ENCODE assay signal across 28 cellular contexts in the genomic region with DNA sequence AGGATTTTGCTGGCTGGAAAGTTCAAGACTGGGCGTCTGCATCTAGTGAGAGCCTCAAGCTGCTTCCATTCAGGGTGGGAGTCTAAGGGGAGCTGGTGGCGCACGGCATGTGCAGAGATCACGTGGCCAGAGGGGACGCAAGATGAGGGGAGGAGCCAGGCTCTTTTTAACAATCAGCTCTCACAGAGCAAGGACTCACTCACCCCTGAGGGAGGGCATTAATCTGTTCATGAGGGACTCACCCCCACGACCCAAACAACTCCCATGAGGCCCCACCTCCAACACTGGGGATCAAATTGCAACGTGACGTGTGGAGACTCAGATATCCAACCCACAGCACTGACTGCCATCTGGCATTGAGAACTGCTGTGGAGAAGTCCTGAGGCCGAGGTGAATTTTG. TPM values are rescaled to one million over a fixed set of nuclear protein-coding genes. Genes with fewer than 3 reads are reported as not detected.
DNase-seq lines count a peak whose midpoint lies in the region; ATAC-seq and TF ChIP-seq lines count a peak whose summit lies in the region.
"Had no signal": no experiment of that assay in that cellular context is flagged by ENCODE, and none has a peak within 500 bp of the region (broad histone marks: within the 10 kb centered on the region; RNA-seq: fewer than 3 reads in every experiment).

No MANE protein-coding gene starts in this region.

- DNase-seq in EH (ENCODE audit: low read depth) (peak; percentile 19), NCI-H2107 (lab: John Stamatoyannopoulos, UW) (peak; percentile 52), WERI-Rb-1 (peak; percentile 51), neural crest cell (ENCODE audit: low read depth, low spot score) (no peak), nucleus accumbens (lab: John Stamatoyannopoulos, UW) (no peak), G401 (ENCODE audit: low spot score) (no peak)
- DNase-seq: activated CD4-positive, alpha-beta T cell treated with anti-CD3 and anti-CD28 coated beads, Interleukin-2, amount 50 U/mL, for 4 hours; activated CD8-positive, alpha-beta memory T cell treated with anti-CD3 and anti-CD28 coated beads, Interleukin-2, amount 50 U/mL, for 48 hours; activated naive CD8-positive, alpha-beta T cell treated with anti-CD3 and anti-CD28 coated beads for 36 hours; CD8-positive, alpha-beta memory T cell; dorsolateral prefrontal cortex; glutamatergic neuron; H7; mammary epithelial cell; NCI-H2081 treated with DMSO at 0.1 percent for 48 hours; trophoblast cell had no signal

- no peaks in the 10 kb centered on the region for H3K9me3 ChIP-seq in WERI-Rb-1 (ENCODE audit: severe bottlenecking)
- H3K9me3 ChIP-seq: psoas muscle had no signal

- peaks cover 37% of the 10 kb centered on the region for H3K27me3 ChIP-seq in WERI-Rb-1 (ENCODE audit: insufficient read depth, low read depth, severe bottlenecking)

- peak overlapping the region; percentile 19 for H3K27ac Mint-ChIP-seq in neural crest cell (ENCODE audit: unreplicated experiment)
- H3K27ac Mint-ChIP-seq: activated naive CD8-positive, alpha-beta T cell treated with anti-CD3 and anti-CD28 coated beads for 36 hours; CD8-positive, alpha-beta memory T cell; neural progenitor cell had no signal

- peaks cover 7% of the 10 kb centered on the region for H3K27me3 Mint-ChIP-seq in neural crest cell (ENCODE audit: low read depth)
- H3K27me3 Mint-ChIP-seq: activated naive CD8-positive, alpha-beta T cell treated with anti-CD3 and anti-CD28 coated beads for 36 hours had no signal

- H3K4me3 ChIP-seq in WERI-Rb-1 (ENCODE audit: low read depth, low read length): no peak overlapping the region
- H3K4me3 ChIP-seq: dorsolateral prefrontal cortex, neural progenitor cell, psoas muscle had no signal

- no peak for TF ChIP-seq CTCF in WERI-Rb-1 (IDR thresholded peaks at IDR 0.05; ENCODE audit: low read depth, low read length)
- no peak for TF ChIP-seq CTCF in neural crest cell (conservative IDR thresholded peaks at IDR 0.05)

- no peaks in the 10 kb centered on the region for H3K9me3 Mint-ChIP-seq in neural crest cell
- H3K9me3 Mint-ChIP-seq: activated naive CD8-positive, alpha-beta T cell treated with anti-CD3 and anti-CD28 coated beads for 36 hours; CD8-positive, alpha-beta memory T cell; central memory CD8-positive, alpha-beta T cell; IgD-negative memory B cell had no signal

- no peaks in the 10 kb centered on the region for H3K36me3 Mint-ChIP-seq in neural crest cell (ENCODE audit: low read depth)
- H3K36me3 Mint-ChIP-seq: activated naive CD8-positive, alpha-beta T cell treated with anti-CD3 and anti-CD28 coated beads for 36 hours; neural progenitor cell had no signal

- H3K27ac ChIP-seq in WERI-Rb-1: no peak overlapping the region
- H3K27ac ChIP-seq: dorsolateral prefrontal cortex, neural progenitor cell, psoas muscle, RWPE1, VCaP had no signal

- H3K4me1 Mint-ChIP-seq in neural crest cell: peaks cover 5% of the 10 kb centered on the region

- H3K36me3 ChIP-seq in WERI-Rb-1: no peaks in the 10 kb centered on the region
- H3K36me3 ChIP-seq: neural progenitor cell had no signal

- in situ Hi-C loops in G401 (cut with HindIII; ENCODE audit: low sequenced_read_pairs): no loop called here

- H3K4me3 Mint-ChIP-seq in neural crest cell: no peak overlapping the region
- H3K4me3 Mint-ChIP-seq: activated naive CD8-positive, alpha-beta T cell treated with anti-CD3 and anti-CD28 coated beads for 36 hours; CD8-positive, alpha-beta memory T cell; central memory CD8-positive, alpha-beta T cell; IgD-negative memory B cell; neural progenitor cell had no signal

- no peak for ATAC-seq in HG02678 (IDR thresholded peaks at IDR 0.05; ENCODE audit: unreplicated experiment)
- ATAC-seq: SK-N-SH treated with all-trans-retinoic acid at 6 μM for 48 hours had no signal

RNA-seq across cellular contexts. Expression of a gene that starts 5.5 kb away (rescaled TPM):
- 0.23 and 0.39 TPM in 2 replicates for total RNA-seq in neural crest cell
- total RNA-seq in G401 (2014; rRNA removed; shearing (Covaris generic)): not detected in 2 replicates
- total RNA-seq: H7, MCF 10A had no signal

RNA-seq across cellular contexts. Expression of a gene that starts 15.6 kb away (rescaled TPM):
- not detected in 2 replicates for total RNA-seq in neural crest cell
- not detected in 2 replicates for total RNA-seq in G401 (2014; rRNA removed; shearing (Covaris generic))
- total RNA-seq: activated naive CD8-positive, alpha-beta T cell treated with anti-CD3 and anti-CD28 coated beads for 36 hours; CD8-positive, alpha-beta memory T cell; endothelial cell of umbilical vein; H7; kidney epithelial cell; MCF 10A; psoas muscle; T-helper 2 cell treated with Interferon-gamma antibody and Interleukin-4, amounts not matched to agents 100 ng/mL and 5 ng/mL, for 36 hours had no signal

RNA-seq across cellular contexts. Expression of a gene that starts 29.1 kb away (rescaled TPM):
- total RNA-seq in neural crest cell: 0.77 and 1.6 TPM in 2 replicates
- not detected in 2 replicates for total RNA-seq in G401 (2014; rRNA removed; shearing (Covaris generic))

RNA-seq across cellular contexts. Expression of a gene that starts 53.6 kb away (rescaled TPM):
- 51.8 and 58.8 TPM in 2 replicates for total RNA-seq in neural crest cell
- 50.8 and 63.6 TPM in 2 replicates for total RNA-seq in G401 (2014; rRNA removed; shearing (Covaris generic))

Comparison
In these comparisons a context has a peak if more than half of its experiments do, and no peak if none do; other contexts are left out.
1. DNase-seq: peak in EH (single experiment), NCI-H2107 (single experiment) and WERI-Rb-1 (single experiment); none in neural crest cell (single experiment), nucleus accumbens (0 of 56) and G401 (single experiment).